Comparison of ENCODE assay signal across 8 cellular contexts in the genomic region with DNA sequence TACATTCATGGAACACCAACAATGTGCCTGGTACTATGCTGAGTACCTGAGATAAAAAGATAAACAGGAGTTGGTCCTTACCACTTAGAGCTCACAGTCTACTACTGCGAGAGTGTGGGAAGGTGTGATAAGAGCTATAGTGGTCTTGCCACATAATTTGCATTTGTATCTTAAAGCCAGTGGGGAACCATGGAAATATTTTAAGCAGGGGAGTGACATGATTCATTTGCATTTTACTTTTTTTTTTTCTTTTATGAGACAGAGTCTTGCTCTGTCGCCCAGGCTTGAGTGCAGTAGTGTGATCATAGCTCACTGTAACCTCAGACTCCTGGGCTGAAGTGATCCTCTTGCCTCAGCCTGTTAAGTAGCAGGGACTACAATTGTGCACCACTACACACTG. TPM values are rescaled to one million over a fixed set of nuclear protein-coding genes. Genes with fewer than 3 reads are reported as not detected.
DNase-seq lines count a peak whose midpoint lies in the region; ATAC-seq lines count a peak whose summit lies in the region.
"Not testable (repeated sequence)": the region's sequence is repeated elsewhere in the genome, so short reads cannot be mapped to it uniquely, and the experiment has no call there.

No MANE protein-coding gene starts in this region.

- not testable (repeated sequence) for H3K9me3 ChIP-seq in naive thymus-derived CD4-positive, alpha-beta T cell (ENCODE audit: control insufficient read depth in 2 of 3, low read length in 3 of 3)

- H3K36me3 ChIP-seq in naive thymus-derived CD4-positive, alpha-beta T cell (ENCODE audit: control insufficient read depth in 2 of 3, insufficient read depth in 3 of 3, low read length in 3 of 3), result not testable (repeated sequence)

- DNase-seq in activated CD4-positive, alpha-beta T cell treated with anti-CD3 and anti-CD28 coated beads for 36 hours; naive thymus-derived CD4-positive, alpha-beta T cell: not testable (repeated sequence)

- H3K9me3 Mint-ChIP-seq in activated CD4-positive, alpha-beta T cell treated with anti-CD3 and anti-CD28 coated beads for 36 hours (ENCODE audit: low read depth); naive thymus-derived CD4-positive, alpha-beta T cell: not testable (repeated sequence)

- not testable (repeated sequence) for H3K27ac Mint-ChIP-seq in activated CD4-positive, alpha-beta T cell treated with anti-CD3 and anti-CD28 coated beads for 36 hours; naive thymus-derived CD4-positive, alpha-beta T cell

- not testable (repeated sequence) for H3K36me3 Mint-ChIP-seq in activated CD4-positive, alpha-beta T cell treated with anti-CD3 and anti-CD28 coated beads for 36 hours (ENCODE audit: low read depth); naive thymus-derived CD4-positive, alpha-beta T cell

- not testable (repeated sequence) for H3K27me3 Mint-ChIP-seq in activated CD4-positive, alpha-beta T cell treated with anti-CD3 and anti-CD28 coated beads for 36 hours; naive thymus-derived CD4-positive, alpha-beta T cell

- H3K4me1 ChIP-seq in naive thymus-derived CD4-positive, alpha-beta T cell (ENCODE audit: control insufficient read depth in 2 of 2, insufficient read depth in 2 of 2, low read length in 2 of 2), result not testable (repeated sequence)

- H3K27me3 ChIP-seq in naive thymus-derived CD4-positive, alpha-beta T cell (ENCODE audit: control insufficient read depth in 2 of 2, insufficient read depth in 2 of 2, low read length in 2 of 2), result not testable (repeated sequence)

- not testable (repeated sequence) for H3K4me3 Mint-ChIP-seq in activated CD4-positive, alpha-beta T cell treated with anti-CD3 and anti-CD28 coated beads for 36 hours; naive thymus-derived CD4-positive, alpha-beta T cell

- H3K27ac ChIP-seq in naive thymus-derived CD4-positive, alpha-beta T cell (ENCODE audit: low read depth, low read length), result not testable (repeated sequence)

- CTCF ChIA-PET in activated CD4-positive, alpha-beta T cell treated with anti-CD3 and anti-CD28 coated beads for 36 hours (lab: Charles Lee); naive thymus-derived CD4-positive, alpha-beta T cell (lab: Charles Lee): not testable (repeated sequence)

- intact Hi-C loops in activated CD4-positive, alpha-beta T cell treated with anti-CD3 and anti-CD28 coated beads for 36 hours (cut with DNase I, micrococcal nuclease); naive thymus-derived CD4-positive, alpha-beta T cell (cut with micrococcal nuclease): not testable (repeated sequence)

- not testable (repeated sequence) for H3K4me1 Mint-ChIP-seq in activated CD4-positive, alpha-beta T cell treated with anti-CD3 and anti-CD28 coated beads for 36 hours; naive thymus-derived CD4-positive, alpha-beta T cell

- POLR2A ChIA-PET in activated CD4-positive, alpha-beta T cell treated with anti-CD3 and anti-CD28 coated beads for 36 hours (lab: Charles Lee); naive thymus-derived CD4-positive, alpha-beta T cell (lab: Charles Lee): not testable (repeated sequence)

- ATAC-seq in GM18499 (IDR thresholded peaks at IDR 0.05; ENCODE audit: insufficient read depth, unreplicated experiment), result peak; percentile 96
- ATAC-seq in GM19025 (IDR thresholded peaks at IDR 0.05; ENCODE audit: low read depth, unreplicated experiment), result peak; percentile 80
- peak; percentile 94 for ATAC-seq in GM21381 (IDR thresholded peaks at IDR 0.05; ENCODE audit: unreplicated experiment)
- ATAC-seq in HG02623 (IDR thresholded peaks at IDR 0.05; ENCODE audit: unreplicated experiment), result peak; percentile 91
- peak; percentile 91 for ATAC-seq in HG03060 (IDR thresholded peaks at IDR 0.05; ENCODE audit: low read depth, unreplicated experiment)
- peak; percentile 92 for ATAC-seq in HG03460 (IDR thresholded peaks at IDR 0.05; ENCODE audit: unreplicated experiment)
- ATAC-seq in activated CD4-positive, alpha-beta T cell treated with anti-CD3 and anti-CD28 coated beads for 36 hours, result peak; percentile 88
- peak; percentile 42 for ATAC-seq in naive thymus-derived CD4-positive, alpha-beta T cell

- H3K4me3 ChIP-seq in naive thymus-derived CD4-positive, alpha-beta T cell (ENCODE audit: low read length), result not testable (repeated sequence)

RNA-seq across cellular contexts. Expression of gene SRGAP2, which starts 53.6 kb away (rescaled TPM):
- 10 to 100 TPM; 42.1 to 69.0 TPM for total RNA-seq in activated CD4-positive, alpha-beta T cell treated with anti-CD3 and anti-CD28 coated beads for 36 hours
- total RNA-seq in naive thymus-derived CD4-positive, alpha-beta T cell, result 100 to 1,000 TPM in 1 of 5 experiments, 10 to 100 TPM in 4; 11.7 to 118 (median 32.6) TPM
- 1 to 10 TPM; 4.6 to 7.4 TPM for polyA plus RNA-seq in naive thymus-derived CD4-positive, alpha-beta T cell

RNA-seq across cellular contexts. Expression of gene FAM72A, which starts 54.3 kb away (rescaled TPM):
- 10 to 100 TPM; 34.8 to 42.2 TPM for total RNA-seq in activated CD4-positive, alpha-beta T cell treated with anti-CD3 and anti-CD28 coated beads for 36 hours
- 10 to 100 TPM in 1 of 5 experiments, 1 to 10 TPM in 3, under 1 TPM in 1; 0.79 to 19.5 (median 1.4) TPM for total RNA-seq in naive thymus-derived CD4-positive, alpha-beta T cell
- under 1 TPM in 1 of 2 donors, not detected in 1; 0.60 TPM for polyA plus RNA-seq in naive thymus-derived CD4-positive, alpha-beta T cell

Comparison
In these comparisons a context has a peak if more than half of its experiments do, and no peak if none do; other contexts are left out.
1. ATAC-seq: peak in every context shown above with its lines; median percentile 96 in GM18499; 94 in GM21381; 92 in HG03460; 91 in HG02623; 91 in HG03060; 88 in activated CD4-positive, alpha-beta T cell treated with anti-CD3 and anti-CD28 coated beads for 36 hours; 80 in GM19025; 42 in naive thymus-derived CD4-positive, alpha-beta T cell.